Comparison of ENCODE assay signal across 1 cellular context in the genomic region with DNA sequence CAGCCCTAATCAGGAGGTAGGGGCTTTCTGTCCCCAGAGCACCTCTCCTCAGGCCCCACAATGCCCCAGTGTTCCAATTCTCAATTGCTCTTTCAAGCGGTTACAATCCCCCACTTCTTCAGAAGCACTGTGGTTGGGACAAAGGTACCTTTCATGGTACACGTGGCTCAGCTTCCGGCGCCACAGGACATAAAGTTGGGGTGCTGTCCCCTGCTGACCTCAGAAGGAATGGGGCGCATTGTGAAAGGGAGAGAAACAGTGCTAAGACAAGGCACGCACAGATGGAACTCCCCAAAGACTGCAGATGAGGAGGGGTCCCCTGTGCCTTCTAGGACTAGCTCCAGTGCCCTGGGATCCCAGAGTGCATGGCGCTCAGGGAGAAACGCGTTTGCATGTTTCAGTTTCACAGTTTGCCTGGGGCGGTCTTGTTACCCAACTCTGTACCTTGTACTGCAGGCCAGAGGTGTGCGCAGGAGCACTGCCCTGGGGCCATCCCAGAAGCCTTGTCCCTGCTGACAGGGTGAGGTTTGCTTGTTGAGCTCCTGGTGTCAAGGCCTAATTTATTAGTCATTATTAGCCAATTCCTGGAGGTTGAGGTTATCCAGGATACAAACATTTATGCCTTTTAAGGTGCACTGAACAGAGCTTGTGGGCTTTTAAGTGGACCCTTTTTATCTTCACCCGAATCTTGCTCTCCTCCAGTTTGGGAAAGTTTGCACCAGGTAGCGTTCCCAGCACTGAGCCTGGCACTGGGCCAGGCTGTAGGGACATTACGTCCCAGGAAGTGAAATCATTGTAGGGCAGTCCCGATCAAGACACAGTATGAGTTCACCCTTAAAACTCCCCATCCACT.
TF ChIP-seq lines count a peak whose summit lies in the region.

No MANE protein-coding gene starts in this region.

TF ChIP-seq in HepG2, 621 proteins besides CTCF, POLR2A, EP300 and RAD21 (continued from another document and continues in another):
- TF ChIP-seq ZNF512B (CRISPR knock-in tag; IDR thresholded peaks at IDR 0.05; ENCODE audit: borderline replicate concordance) = peak; percentile 89; the same call in 1 of the 2 replicates
- TF ChIP-seq, protein P1, sequence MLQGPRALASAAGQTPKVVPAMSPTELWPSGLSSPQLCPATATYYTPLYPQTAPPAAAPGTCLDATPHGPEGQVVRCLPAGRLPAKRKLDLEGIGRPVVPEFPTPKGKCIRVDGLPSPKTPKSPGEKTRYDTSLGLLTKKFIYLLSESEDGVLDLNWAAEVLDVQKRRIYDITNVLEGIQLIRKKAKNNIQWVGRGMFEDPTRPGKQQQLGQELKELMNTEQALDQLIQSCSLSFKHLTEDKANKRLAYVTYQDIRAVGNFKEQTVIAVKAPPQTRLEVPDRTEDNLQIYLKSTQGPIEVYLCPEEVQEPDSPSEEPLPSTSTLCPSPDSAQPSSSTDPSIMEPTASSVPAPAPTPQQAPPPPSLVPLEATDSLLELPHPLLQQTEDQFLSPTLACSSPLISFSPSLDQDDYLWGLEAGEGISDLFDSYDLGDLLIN (CRISPR knock-in tag; IDR thresholded peaks at IDR 0.05; ENCODE audit: borderline replicate concordance) = no peak
- TF ChIP-seq U2AF1 (optimal IDR thresholded peaks at IDR 0.05; ENCODE audit: low read depth, low read length) = no peak
- TF ChIP-seq ZNF670 (CRISPR knock-in tag; IDR thresholded peaks at IDR 0.05; ENCODE audit: borderline replicate concordance) = peak; percentile 53; the same call in 1 of the 2 replicates
- TF ChIP-seq, protein P2, sequence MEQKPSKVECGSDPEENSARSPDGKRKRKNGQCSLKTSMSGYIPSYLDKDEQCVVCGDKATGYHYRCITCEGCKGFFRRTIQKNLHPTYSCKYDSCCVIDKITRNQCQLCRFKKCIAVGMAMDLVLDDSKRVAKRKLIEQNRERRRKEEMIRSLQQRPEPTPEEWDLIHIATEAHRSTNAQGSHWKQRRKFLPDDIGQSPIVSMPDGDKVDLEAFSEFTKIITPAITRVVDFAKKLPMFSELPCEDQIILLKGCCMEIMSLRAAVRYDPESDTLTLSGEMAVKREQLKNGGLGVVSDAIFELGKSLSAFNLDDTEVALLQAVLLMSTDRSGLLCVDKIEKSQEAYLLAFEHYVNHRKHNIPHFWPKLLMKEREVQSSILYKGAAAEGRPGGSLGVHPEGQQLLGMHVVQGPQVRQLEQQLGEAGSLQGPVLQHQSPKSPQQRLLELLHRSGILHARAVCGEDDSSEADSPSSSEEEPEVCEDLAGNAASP (CRISPR knock-in tag; IDR thresholded peaks at IDR 0.05; ENCODE audit: borderline replicate concordance) = peak; percentile 94
- peak; percentile 86 for TF ChIP-seq MAX (IDR thresholded peaks at IDR 0.05)
- TF ChIP-seq, protein P3, sequence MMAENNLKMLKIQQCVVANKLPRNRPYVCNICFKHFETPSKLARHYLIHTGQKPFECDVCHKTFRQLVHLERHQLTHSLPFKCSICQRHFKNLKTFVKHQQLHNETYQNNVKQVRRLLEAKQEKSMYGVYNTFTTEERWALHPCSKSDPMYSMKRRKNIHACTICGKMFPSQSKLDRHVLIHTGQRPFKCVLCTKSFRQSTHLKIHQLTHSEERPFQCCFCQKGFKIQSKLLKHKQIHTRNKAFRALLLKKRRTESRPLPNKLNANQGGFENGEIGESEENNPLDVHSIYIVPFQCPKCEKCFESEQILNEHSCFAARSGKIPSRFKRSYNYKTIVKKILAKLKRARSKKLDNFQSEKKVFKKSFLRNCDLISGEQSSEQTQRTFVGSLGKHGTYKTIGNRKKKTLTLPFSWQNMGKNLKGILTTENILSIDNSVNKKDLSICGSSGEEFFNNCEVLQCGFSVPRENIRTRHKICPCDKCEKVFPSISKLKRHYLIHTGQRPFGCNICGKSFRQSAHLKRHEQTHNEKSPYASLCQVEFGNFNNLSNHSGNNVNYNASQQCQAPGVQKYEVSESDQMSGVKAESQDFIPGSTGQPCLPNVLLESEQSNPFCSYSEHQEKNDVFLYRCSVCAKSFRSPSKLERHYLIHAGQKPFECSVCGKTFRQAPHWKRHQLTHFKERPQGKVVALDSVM (CRISPR knock-in tag; IDR thresholded peaks at IDR 0.05) = 0 out of 2 replicates have a peak, but pooled peaks have one; percentile 24
- peak; percentile 95 for TF ChIP-seq CEBPB (IDR thresholded peaks at IDR 0.05; ENCODE audit: borderline replicate concordance, low read depth, low read length)
- peak; percentile 43; the same call in 1 of the 3 replicates for TF ChIP-seq MXI1 (IDR thresholded peaks at IDR 0.05; ENCODE audit: borderline replicate concordance, low read depth, low read length)
- no peak for TF ChIP-seq ARID2 (CRISPR knock-in tag; IDR thresholded peaks at IDR 0.05; ENCODE audit: borderline replicate concordance)
- TF ChIP-seq GATAD2A (CRISPR knock-in tag; IDR thresholded peaks at IDR 0.05) = peak; percentile 85
- TF ChIP-seq ZHX1 (CRISPR knock-in tag; IDR thresholded peaks at IDR 0.05; ENCODE audit: low read depth) = peak; percentile 11; the same call in 1 of the 2 replicates
- TF ChIP-seq PITX1 (CRISPR knock-in tag; IDR thresholded peaks at IDR 0.05) = peak; percentile 78; the same call in 1 of the 2 replicates
- TF ChIP-seq, protein P4, sequence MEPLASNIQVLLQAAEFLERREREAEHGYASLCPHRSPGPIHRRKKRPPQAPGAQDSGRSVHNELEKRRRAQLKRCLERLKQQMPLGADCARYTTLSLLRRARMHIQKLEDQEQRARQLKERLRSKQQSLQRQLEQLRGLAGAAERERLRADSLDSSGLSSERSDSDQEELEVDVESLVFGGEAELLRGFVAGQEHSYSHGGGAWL (CRISPR knock-in tag; IDR thresholded peaks at IDR 0.05) = 0 out of 2 replicates have a peak, but pooled peaks have one; percentile 43
- TF ChIP-seq CBX1 (IDR thresholded peaks at IDR 0.05; ENCODE audit: low read depth) = peak; percentile 75
- no peak for TF ChIP-seq HMGXB3 (CRISPR knock-in tag; IDR thresholded peaks at IDR 0.05; ENCODE audit: borderline replicate concordance)
- TF ChIP-seq HNF4A (CRISPR knock-in tag; IDR thresholded peaks at IDR 0.05) = peak; percentile 100
- no peak for TF ChIP-seq SUZ12 (IDR thresholded peaks at IDR 0.05; ENCODE audit: low read depth, low read length)
- TF ChIP-seq FOXM1 (CRISPR knock-in tag; IDR thresholded peaks at IDR 0.05) = no peak
- TF ChIP-seq TARDBP (CRISPR knock-in tag; IDR thresholded peaks at IDR 0.05) = peak; percentile 81
- peak; percentile 90; the same call in 1 of the 2 replicates for TF ChIP-seq AKAP8 (CRISPR knock-in tag; IDR thresholded peaks at IDR 0.05)
- TF ChIP-seq ZNF720 (CRISPR knock-in tag; IDR thresholded peaks at IDR 0.05) = no peak
- no peak for TF ChIP-seq ZSCAN30 (CRISPR knock-in tag; IDR thresholded peaks at IDR 0.05)
- TF ChIP-seq XRCC5 (optimal IDR thresholded peaks at IDR 0.05; ENCODE audit: low read length) = no peak
- no peak for TF ChIP-seq E2F1 (CRISPR knock-in tag; IDR thresholded peaks at IDR 0.05)
- peak; percentile 83 for TF ChIP-seq TBL1XR1 (IDR thresholded peaks at IDR 0.05; ENCODE audit: borderline replicate concordance, low read length, partially characterized antibody)
